Comparison of ENCODE assay signal across 13 cellular contexts in the genomic region with DNA sequence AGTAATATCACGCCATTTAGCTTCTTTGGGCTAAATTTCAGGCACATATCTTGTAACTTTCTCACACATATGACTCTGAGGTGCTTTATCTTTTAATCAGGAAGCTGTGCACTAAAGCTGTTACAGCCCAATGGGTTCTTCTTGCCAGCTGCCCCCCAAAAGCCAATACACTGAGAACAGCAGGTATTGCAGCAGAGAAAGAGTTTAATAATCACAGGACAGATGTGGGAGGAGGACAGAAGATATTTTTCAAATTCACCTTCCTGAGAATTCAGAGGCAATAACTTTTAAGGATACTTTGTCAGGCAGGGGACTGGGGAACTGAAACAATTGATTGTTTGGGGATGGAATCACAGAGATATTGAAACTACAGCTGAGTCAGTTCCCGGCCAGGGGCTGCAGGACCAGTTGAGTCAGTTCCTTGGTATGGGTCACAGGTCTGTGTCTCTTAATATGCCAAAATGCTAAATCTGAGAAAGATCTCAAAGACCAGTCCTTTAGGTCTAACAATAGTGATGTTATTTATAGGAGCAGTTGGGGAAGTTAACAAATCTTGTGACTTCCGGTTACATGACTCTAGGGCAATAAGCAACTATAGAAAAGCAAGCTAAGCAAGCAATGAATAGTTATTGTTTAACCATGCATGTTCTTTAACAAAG. TPM values are rescaled to one million over a fixed set of nuclear protein-coding genes. Genes with fewer than 3 reads are reported as not detected.
DNase-seq lines count a peak whose midpoint lies in the region; ATAC-seq and TF ChIP-seq lines count a peak whose summit lies in the region.
"Had no signal": no experiment of that assay in that cellular context is flagged by ENCODE, and none has a peak within 500 bp of the region (broad histone marks: within the 10 kb centered on the region; RNA-seq: fewer than 3 reads in every experiment).

No MANE protein-coding gene starts in this region.

- H3K9ac ChIP-seq in mesendoderm (ENCODE audit: low read length), result no peak overlapping the region

- H3K18ac ChIP-seq in mesendoderm (ENCODE audit: low read length), result no peak overlapping the region

- peak; percentile 18 for DNase-seq in OCI-LY7 (ENCODE audit: low spot score)
- no peak for DNase-seq in mesendoderm
- no peak for DNase-seq in type B pancreatic cell (ENCODE audit: extremely low spot score, unreplicated experiment)
- DNase-seq in DMS53 treated with DMSO at 0.1 percent for 48 hours (lab: John Stamatoyannopoulos, UW; ENCODE audit: unreplicated experiment), result no peak
- no peak for DNase-seq in mesothelial cell of epicardium (ENCODE audit: low spot score in 2 of 2, unreplicated experiment in 2 of 2)
- DNase-seq: activated T-cell treated with anti-CD3 and anti-CD28 coated beads, Interleukin-2, amount 50 U/mL, for 1 hour; DMS153 had no signal

- H3K36me3 ChIP-seq in OCI-LY7 (ENCODE audit: insufficient read depth, low read length), result no peaks in the 10 kb centered on the region
- no peaks in the 10 kb centered on the region for H3K36me3 ChIP-seq in mesendoderm (ENCODE audit: control insufficient read depth, insufficient read depth, low read length)
- H3K36me3 ChIP-seq: breast epithelium had no signal

- H3K4me3 Mint-ChIP-seq in type B pancreatic cell (no peak overlapping the region), mesothelial cell of epicardium (no peak overlapping the region)
- H3K4me3 Mint-ChIP-seq: T-helper 2 cell treated with Interferon-gamma antibody and Interleukin-4, amounts not matched to agents 5 μg/mL and 100 μg/mL, for 36 hours had no signal

- H3K4me1 ChIP-seq in OCI-LY7 (ENCODE audit: insufficient read depth, low read length, poor library complexity, severe bottlenecking) (peaks cover 26% of the 10 kb centered on the region), mesendoderm (ENCODE audit: control insufficient read depth, low read depth, low read length) (no peaks in the 10 kb centered on the region)
- H3K4me1 ChIP-seq: breast epithelium had no signal

- H4K8ac ChIP-seq in mesendoderm (ENCODE audit: low read depth, low read length), result no peak overlapping the region

- peak; percentile 91 for ATAC-seq in GM18508 (IDR thresholded peaks at IDR 0.05; ENCODE audit: insufficient read depth, unreplicated experiment)
- peak; percentile 17 for ATAC-seq in GM19468 (IDR thresholded peaks at IDR 0.05; ENCODE audit: extremely low read depth, unreplicated experiment)
- peak; percentile 79 for ATAC-seq in HG03039 (IDR thresholded peaks at IDR 0.05; ENCODE audit: unreplicated experiment)

- no peaks in the 10 kb centered on the region for H3K9me2 ChIP-seq in OCI-LY7 (ENCODE audit: insufficient read depth, low read length)

- no CpG with 5 or more reads among the region's 3 CpGs for WGBS in mesendoderm (ENCODE audit: extremely low coverage, insufficient coverage, low lambda C conversion rate)

- no peak overlapping the region for H3K4me2 ChIP-seq in OCI-LY7 (ENCODE audit: low read length)
- H3K4me2 ChIP-seq in mesendoderm (ENCODE audit: low read length), result no peak overlapping the region

- H2BK120ac ChIP-seq in mesendoderm (ENCODE audit: low read depth, low read length), result no peak overlapping the region

- no peaks in the 10 kb centered on the region for H4K20me1 ChIP-seq in OCI-LY7 (ENCODE audit: insufficient read depth, low read length)

- no peak overlapping the region for H2AFZ ChIP-seq in OCI-LY7 (ENCODE audit: low read length)

- peaks cover 18% of the 10 kb centered on the region; the same call in 1 of the 2 replicates for H3K9me3 ChIP-seq in OCI-LY7 (ENCODE audit: low read length)

- no peaks in the 10 kb centered on the region for H3K27me3 ChIP-seq in mesendoderm (ENCODE audit: insufficient read depth, low read length, poor library complexity)
- H3K27me3 ChIP-seq: breast epithelium had no signal

- H3K79me2 ChIP-seq in OCI-LY7 (ENCODE audit: insufficient read depth, low read depth, low read length) (no peaks in the 10 kb centered on the region), mesendoderm (ENCODE audit: control insufficient read depth, insufficient read depth, low read length) (no peaks in the 10 kb centered on the region)

- no peaks in the 10 kb centered on the region for H3K79me1 ChIP-seq in mesendoderm (ENCODE audit: low read length)

- BruUV-seq in OCI-LY7 (replicated peaks; lab: Mats Ljungman, UMichigan), result no TSS peak

- peaks cover 7% of the 10 kb centered on the region for H3K9me3 Mint-ChIP-seq in type B pancreatic cell
- peaks cover 27% of the 10 kb centered on the region for H3K9me3 Mint-ChIP-seq in mesothelial cell of epicardium

- H3K27ac Mint-ChIP-seq in type B pancreatic cell, result no peak overlapping the region
- no peak overlapping the region for H3K27ac Mint-ChIP-seq in mesothelial cell of epicardium
- H3K27ac Mint-ChIP-seq: progenitor cell of endocrine pancreas; T-helper 2 cell treated with Interferon-gamma antibody and Interleukin-4, amounts not matched to agents 5 μg/mL and 100 μg/mL, for 36 hours had no signal

- H3K27ac ChIP-seq in OCI-LY7 (ENCODE audit: low read depth, low read length, poor library complexity, severe bottlenecking) (no peak overlapping the region), mesendoderm (ENCODE audit: low read depth, low read length) (no peak overlapping the region)
- H3K27ac ChIP-seq: breast epithelium had no signal

- H3K27me3 Mint-ChIP-seq in type B pancreatic cell, result no peaks in the 10 kb centered on the region
- H3K27me3 Mint-ChIP-seq in mesothelial cell of epicardium (ENCODE audit: low read depth), result no peaks in the 10 kb centered on the region
- H3K27me3 Mint-ChIP-seq: progenitor cell of endocrine pancreas had no signal

- H3K4me3 ChIP-seq in OCI-LY7 (ENCODE audit: low read depth, low read length, poor library complexity, severe bottlenecking) (no peak overlapping the region), mesendoderm (ENCODE audit: low read length) (no peak overlapping the region)
- H3K4me3 ChIP-seq: breast epithelium had no signal

- CTCF ChIA-PET in OCI-LY7 (lab: Charles Lee; ENCODE audit: unreplicated experiment), result no interaction called here

- H3K4me1 Mint-ChIP-seq in type B pancreatic cell (ENCODE audit: unreplicated experiment) (peaks cover 25% of the 10 kb centered on the region), mesothelial cell of epicardium (peaks cover 15% of the 10 kb centered on the region)

- no peak overlapping the region for H2BK5ac ChIP-seq in mesendoderm (ENCODE audit: low read length)

- H3K4ac ChIP-seq in mesendoderm (ENCODE audit: low read depth, low read length), result no peak overlapping the region

- H2BK15ac ChIP-seq in mesendoderm (replicated peaks; ENCODE audit: low read depth), result no peak overlapping the region

- no peak overlapping the region for H3K56ac ChIP-seq in mesendoderm (ENCODE audit: low read length)

- H3K36me3 Mint-ChIP-seq in type B pancreatic cell (no peaks in the 10 kb centered on the region), mesothelial cell of epicardium (no peaks in the 10 kb centered on the region)

- no peak overlapping the region for H3K23ac ChIP-seq in mesendoderm (ENCODE audit: low read length)

- no peak overlapping the region for H4K5ac ChIP-seq in mesendoderm (ENCODE audit: low read length)

- H2AK5ac ChIP-seq in mesendoderm (ENCODE audit: low read length), result no peak overlapping the region

- TF ChIP-seq CTCF in OCI-LY7 (conservative IDR thresholded peaks at IDR 0.05; ENCODE audit: low read length) (no peak), type B pancreatic cell (conservative IDR thresholded peaks at IDR 0.05) (no peak), mesothelial cell of epicardium (IDR thresholded peaks at IDR 0.05; ENCODE audit: unreplicated experiment) (no peak)

- POLR2A ChIA-PET in OCI-LY7 (lab: Charles Lee), result interaction anchor here (0.6 to 1.7 kb wide), 3 partner anchors 10 to 776 kb away, joined by 3 to 4 read pairs (median 4); no protein-coding TSS in a partner anchor

- intact Hi-C loops in OCI-LY7 (cut with micrococcal nuclease; ENCODE audit: unreplicated experiment), result no loop called here

RNA-seq across cellular contexts. Expression of a gene that starts 28.1 kb away (rescaled TPM):
- total RNA-seq in OCI-LY7 (2014; rRNA removed; shearing (Covaris generic)), result 0.06 TPM in 1 of 2 replicates, not detected in the other
- total RNA-seq in OCI-LY7 (2022) (not detected in 2 replicates), type B pancreatic cell (ENCODE audit: low replicate concordance) (5.7 and 6.7 TPM in 2 replicates), mesothelial cell of epicardium (4.8 to 6.9 TPM (median 6.0 TPM) in 3 replicates)
- 1.00 TPM for polyA plus RNA-seq in mesendoderm (2013, experiment 1 of 2)
- 1.2 TPM for polyA plus RNA-seq in mesendoderm (2013, experiment 2 of 2)

Comparison
In these comparisons a context has a peak if more than half of its experiments do, and no peak if none do; other contexts are left out.
1. ATAC-seq: peak in every context shown above with its lines; median percentile 91 in GM18508; 79 in HG03039; 17 in GM19468.